23 cellular contexts compared by ENCODE assay signal in genomic region chr9:113281356-113281755, GRCh38. TPM values are rescaled to one million over a fixed set of nuclear protein-coding genes. Genes with fewer than 3 reads are reported as not detected.
"Had no signal": no experiment of that assay in that cellular context is flagged by ENCODE, and none has a peak within 500 bp of the region (broad histone marks: within the 10 kb centered on the region; RNA-seq: fewer than 3 reads in every experiment).

No MANE protein-coding gene starts in this region.

- H3K36me3 ChIP-seq: ovary had no signal

- H3K9me3 ChIP-seq: neutrophil, ovary, transverse colon had no signal

- H3K4me3 ChIP-seq: lung, ovary, transverse colon had no signal

- H3K9me3 Mint-ChIP-seq: activated CD4-positive, alpha-beta memory T cell treated with anti-CD3 and anti-CD28 coated beads for 36 hours; activated T-helper 2 cell treated with anti-CD3 and anti-CD28 coated beads, Interferon-gamma antibody, Interleukin-2, Interleukin-4, amounts not matched to agents 10 μg/mL and 5 μg/mL and 100 μg/mL, durations not matched to agents 14 hours and 24 hours and 36 hours; brain; naive thymus-derived CD8-positive, alpha-beta T cell; WTC11 had no signal

- DNase-seq: activated CD4-positive, alpha-beta memory T cell treated with anti-CD3 and anti-CD28 coated beads for 36 hours; activated CD4-positive, alpha-beta T cell treated with anti-CD3 and anti-CD28 coated beads for 36 hours; activated naive CD4-positive, alpha-beta T cell treated with Interleukin-2 at 50 U/mL for 16 hours; anterior cingulate cortex; caudate nucleus; dermis blood vessel endothelial cell; effector CD8-positive, alpha-beta T cell; foreskin melanocyte; kidney; naive thymus-derived CD8-positive, alpha-beta T cell; ovary; right cardiac atrium; stimulated activated CD4-positive, alpha-beta T cell treated with anti-CD3 and anti-CD28 coated beads, Interleukin-4, amount 100 ng/mL, for 4 hours; T-helper 9 cell; transverse colon had no signal

- H3K27ac Mint-ChIP-seq: activated CD4-positive, alpha-beta memory T cell treated with anti-CD3 and anti-CD28 coated beads for 36 hours; activated CD4-positive, alpha-beta T cell treated with anti-CD3 and anti-CD28 coated beads for 36 hours; activated T-helper 2 cell treated with anti-CD3 and anti-CD28 coated beads, Interferon-gamma antibody, Interleukin-2, Interleukin-4, amounts not matched to agents 10 μg/mL and 5 μg/mL and 100 μg/mL, durations not matched to agents 14 hours and 24 hours and 36 hours; WTC11 had no signal

- H3K27me3 ChIP-seq: neutrophil, ovary, transverse colon had no signal

- H3K27me3 Mint-ChIP-seq: activated CD4-positive, alpha-beta memory T cell treated with anti-CD3 and anti-CD28 coated beads for 36 hours; activated CD4-positive, alpha-beta T cell treated with anti-CD3 and anti-CD28 coated beads for 36 hours; brain; naive thymus-derived CD8-positive, alpha-beta T cell had no signal

- H3K27ac ChIP-seq: neutrophil, ovary, transverse colon had no signal

- H3K4me3 Mint-ChIP-seq: activated CD4-positive, alpha-beta memory T cell treated with anti-CD3 and anti-CD28 coated beads for 36 hours; activated CD4-positive, alpha-beta T cell treated with anti-CD3 and anti-CD28 coated beads for 36 hours; naive thymus-derived CD8-positive, alpha-beta T cell; WTC11 had no signal

- ATAC-seq: activated CD4-positive, alpha-beta T cell treated with anti-CD3 and anti-CD28 coated beads for 36 hours; naive thymus-derived CD8-positive, alpha-beta T cell; right cardiac atrium; SK-N-SH treated with all-trans-retinoic acid at 6 μM for 48 hours; WTC11 had no signal

RNA-seq across cellular contexts. Expression of gene RNF183, which starts 21.8 kb away (rescaled TPM):
- total RNA-seq: dermis blood vessel endothelial cell, pulmonary artery endothelial cell, right cardiac atrium, temporal lobe had no signal
